ENCODE assay signal across 15 cellular contexts in genomic region chr17:50043290-50044148, GRCh38. TPM values are rescaled to one million over a fixed set of nuclear protein-coding genes. Genes with fewer than 3 reads are reported as not detected.
DNase-seq lines count a peak whose midpoint lies in the region; ATAC-seq and TF ChIP-seq lines count a peak whose summit lies in the region.
"Had no signal": no experiment of that assay in that cellular context is flagged by ENCODE, and none has a peak within 500 bp of the region (broad histone marks: within the 10 kb centered on the region; RNA-seq: fewer than 3 reads in every experiment).

No MANE protein-coding gene starts in this region.

- no peaks in the 10 kb centered on the region for H3K9me3 ChIP-seq in psoas muscle

- ATAC-seq in left ventricle myocardium superior (peak; percentile 59), psoas muscle (peak in 3 of 4 donors; percentile 32 to 47 (median 41)), GM19328 (IDR thresholded peaks at IDR 0.05; ENCODE audit: unreplicated experiment) (no peak)
- ATAC-seq: natural killer cell had no signal

- no peak overlapping the region for H3K27ac ChIP-seq in psoas muscle
- H3K27ac ChIP-seq: epithelial cell of prostate had no signal

- intact Hi-C loops in left ventricle myocardium superior (cut with micrococcal nuclease) (no loop called here), psoas muscle (cut with DNase I) (no loop called here)

- 24 to 35% (median 31%) methylated on average over 16 of the region's 16 CpGs for whole genome bisulfite sequencing in psoas muscle, 3 donors

- no peaks in the 10 kb centered on the region for H3K27me3 ChIP-seq in psoas muscle (ENCODE audit: insufficient read depth in 3 of 3, low read length in 2 of 3)

- no peak for TF ChIP-seq CTCF in cardiac fibroblast (IDR thresholded peaks at IDR 0.05; ENCODE audit: low read depth, low read length)
- no peak for TF ChIP-seq CTCF in psoas muscle (IDR thresholded peaks at IDR 0.05)

- H3K36me3 ChIP-seq in psoas muscle (ENCODE audit: insufficient read depth in 1 of 2, low read depth in 1 of 2): no peaks in the 10 kb centered on the region

- DNase-seq in H4 (ENCODE audit: low spot score) (peak; percentile 31), cardiac fibroblast (ENCODE audit: low read depth in 2 of 2) (peak; percentile 48 to 50), left ventricle myocardium superior (peak; percentile 48), psoas muscle (peak; percentile 49 to 59), HuH-7 (ENCODE audit: low spot score) (no peak), DMS79 (lab: John Stamatoyannopoulos, UW) (no peak), midbrain (lab: John Stamatoyannopoulos, UW) (no peak)
- DNase-seq: activated B cell treated with CpG ODN at 0.5 μM for 24 hours; activated T-cell treated with anti-CD3 and anti-CD28 coated beads, Interleukin-2, amount 50 U/mL, for 48 hours; natural killer cell; NCI-H774 had no signal

- peaks cover 18% of the 10 kb centered on the region for H3K4me1 ChIP-seq in psoas muscle

- H3K4me3 ChIP-seq in cardiac fibroblast (replicated peaks in 1 of 2; ENCODE audit: low read depth in 2 of 2, low read length in 2 of 2): no peak overlapping the region
- no peak overlapping the region for H3K4me3 ChIP-seq in psoas muscle

RNA-seq across cellular contexts. Expression of gene ITGA3, which starts 12.4 kb away (rescaled TPM):
- 106 and 129 TPM in 2 replicates for total RNA-seq in H4 (2014; rRNA removed; shearing (Covaris generic))
- 16.5 TPM for total RNA-seq in left ventricle myocardium superior
- total RNA-seq in psoas muscle: 10 to 100 TPM in 3 of 4 donors, 1 to 10 TPM in 1; 7.8 to 21.9 (median 15.0) TPM
- 10 to 100 TPM in 1 of 3 donors, 1 to 10 TPM in 2; 4.9 to 21.5 (median 5.6) TPM for polyA plus RNA-seq in psoas muscle

RNA-seq across cellular contexts. Expression of gene DLX3, which starts 48.5 kb away (rescaled TPM):
- total RNA-seq in H4 (2014; rRNA removed; shearing (Covaris generic)): 0.17 TPM in 1 of 2 replicates, not detected in the other
- not detected for total RNA-seq in left ventricle myocardium superior
- not detected for total RNA-seq in psoas muscle
- polyA plus RNA-seq in psoas muscle: under 1 TPM in 1 of 3 donors, not detected in 2; 0.03 TPM
- total RNA-seq: activated B cell treated with CpG ODN at 0.5 μM for 24 hours, natural killer cell, urinary bladder had no signal
- polyA plus RNA-seq: IgD-negative memory B cell had no signal

RNA-seq across cellular contexts. Expression of gene PDK2, which starts 51.6 kb away (rescaled TPM):
- 37.6 and 41.2 TPM in 2 replicates for total RNA-seq in H4 (2014; rRNA removed; shearing (Covaris generic))
- total RNA-seq in left ventricle myocardium superior (277 TPM), psoas muscle (100 to 1,000 TPM in 2 of 4 donors, 10 to 100 TPM in 2; 79.3 to 213 (median 110) TPM)
- 10 to 100 TPM; 50.3 to 99.4 (median 55.2) TPM for polyA plus RNA-seq in psoas muscle

Comparison
In these comparisons a context has a peak if more than half of its experiments do, and no peak if none do; other contexts are left out.
1. DNase-seq: peak in H4 (single experiment), cardiac fibroblast (2 of 2), left ventricle myocardium superior (single experiment) and psoas muscle (2 of 2); none in HuH-7 (single experiment), DMS79 (single experiment) and midbrain (single experiment).